14 cellular contexts compared by ENCODE assay signal in genomic region chr1:174134000-174134659, GRCh38. TPM values are rescaled to one million over a fixed set of nuclear protein-coding genes. Genes with fewer than 3 reads are reported as not detected.
DNase-seq lines count a peak whose midpoint lies in the region; ATAC-seq, FAIRE-seq and TF ChIP-seq lines count a peak whose summit lies in the region.
"Had no signal": no experiment of that assay in that cellular context is flagged by ENCODE, and none has a peak within 500 bp of the region (broad histone marks: within the 10 kb centered on the region; RNA-seq: fewer than 3 reads in every experiment).

No MANE protein-coding gene starts in this region.

- POLR2A ChIA-PET in HEK293 (lab: Yijun Ruan, JAX): no interaction called here
- POLR2A ChIA-PET in CD8-positive, alpha-beta memory T cell (lab: Charles Lee): no interaction called here

- H3K27ac ChIP-seq in HEK293 (ENCODE audit: extremely low read depth, low read depth, low read length) (no peak overlapping the region), pancreas (no peak overlapping the region)
- no peak overlapping the region for H3K27ac ChIP-seq in CD8-positive, alpha-beta memory T cell (ENCODE audit: low read depth, low read length)

- CTCF ChIA-PET in HEK293 (lab: Yijun Ruan, JAX): no interaction called here
- CTCF ChIA-PET in CD8-positive, alpha-beta memory T cell (lab: Charles Lee): no interaction called here

- 86 to 87% methylated on average over 3 of the region's 3 CpGs for WGBS in pancreas, 2 donors

- peaks cover 0 to 24% (median 2%) of the 10 kb centered on the region in 3 donors for H3K36me3 Mint-ChIP-seq in CD8-positive, alpha-beta memory T cell

- H3K4me3 ChIP-seq in HEK293 (ENCODE audit: low read depth, low read length): no peak overlapping the region
- H3K4me3 ChIP-seq in pancreas: no peak overlapping the region
- no peak overlapping the region for H3K4me3 ChIP-seq in CD8-positive, alpha-beta memory T cell (ENCODE audit: low read length)

- H3K36me3 ChIP-seq in HEK293 (ENCODE audit: control insufficient read depth in 2 of 2, insufficient read depth in 1 of 2, low read length in 2 of 2) (no peaks in the 10 kb centered on the region), pancreas (no peaks in the 10 kb centered on the region)
- no peaks in the 10 kb centered on the region for H3K36me3 ChIP-seq in CD8-positive, alpha-beta memory T cell (ENCODE audit: insufficient read depth, low read length)

- H3K9me3 Mint-ChIP-seq in CD8-positive, alpha-beta memory T cell: peaks cover 4 to 9% (median 5%) of the 10 kb centered on the region in 5 donors

- FAIRE-seq in pancreas (lab: Jason Lieb, UNC): peak; percentile 39
- FAIRE-seq: HTR-8/SVneo had no signal

- H3K27ac Mint-ChIP-seq in CD8-positive, alpha-beta memory T cell: no peak overlapping the region

- H3K27me3 ChIP-seq in pancreas: no peaks in the 10 kb centered on the region
- no peaks in the 10 kb centered on the region for H3K27me3 ChIP-seq in CD8-positive, alpha-beta memory T cell (ENCODE audit: insufficient read depth, low read length, poor library complexity, severe bottlenecking)

- H3K4me3 Mint-ChIP-seq in CD8-positive, alpha-beta memory T cell: no peak overlapping the region

- peak; percentile 54 for ATAC-seq in GM18858 (IDR thresholded peaks at IDR 0.05; ENCODE audit: unreplicated experiment)
- ATAC-seq in pancreas: no peak
- no peak for ATAC-seq in left colon
- ATAC-seq: PC-3 had no signal

- TF ChIP-seq CTCF in HEK293 (tag by site-specific recombination; IDR thresholded peaks at IDR 0.05) (no peak), pancreas (IDR thresholded peaks at IDR 0.05) (no peak), GM10266 (IDR thresholded peaks at IDR 0.05; ENCODE audit: control insufficient read depth, insufficient read depth, low read depth, missing control alignments) (no peak)

- H3K9me3 ChIP-seq in HEK293 (ENCODE audit: control insufficient read depth, insufficient read depth, low read depth, low read length) (no peaks in the 10 kb centered on the region), pancreas (no peaks in the 10 kb centered on the region)
- no peaks in the 10 kb centered on the region for H3K9me3 ChIP-seq in CD8-positive, alpha-beta memory T cell (ENCODE audit: low read length)

- DNase-seq in NCI-H1105 treated with DMSO at 0.1 percent for 48 hours (lab: John Stamatoyannopoulos, UW) (peak; percentile 77), pancreas (no peak), left colon (no peak), KG1 (lab: John Stamatoyannopoulos, UW) (no peak), GM10266 (ENCODE audit: extremely low spot score) (no peak)
- no peak for DNase-seq in CD8-positive, alpha-beta memory T cell
- DNase-seq: foreskin melanocyte; NCI-H187; PC-3; stimulated activated CD8-positive, alpha-beta memory T cell treated with anti-CD3 and anti-CD28 coated beads, Interleukin-4, amount 100 ng/mL, for 48 hours; T-helper 2 cell had no signal

- H3K4me1 ChIP-seq in HEK293 (ENCODE audit: control insufficient read depth, insufficient read depth, low read length) (no peaks in the 10 kb centered on the region), pancreas (no peaks in the 10 kb centered on the region)
- H3K4me1 ChIP-seq in CD8-positive, alpha-beta memory T cell (ENCODE audit: insufficient read depth, low read length): no peaks in the 10 kb centered on the region

- peaks cover 0 to 4% of the 10 kb centered on the region in 2 donors for H3K27me3 Mint-ChIP-seq in CD8-positive, alpha-beta memory T cell

- H3K4me1 Mint-ChIP-seq in CD8-positive, alpha-beta memory T cell: no peaks in the 10 kb centered on the region

- intact Hi-C loops in pancreas (cut with DNase I): no loop called here
- intact Hi-C loops in left colon (cut with DNase I, micrococcal nuclease): no loop called here

TF ChIP-seq in HEK293, 187 proteins besides CTCF, POLR2A, EP300 and RAD21:
- TF ChIP-seq ZIC2 (tag by site-specific recombination; IDR thresholded peaks at IDR 0.05) (no peak), ZBTB7A (tag by site-specific recombination; IDR thresholded peaks at IDR 0.05; ENCODE audit: low read depth) (no peak), RBAK (tag by site-specific recombination; IDR thresholded peaks at IDR 0.05) (no peak), SP7 (tag by site-specific recombination; IDR thresholded peaks at IDR 0.05) (peak; percentile 94), ZNF335 (tag by site-specific recombination; conservative IDR thresholded peaks at IDR 0.05) (no peak), PRDM4 (tag by site-specific recombination; IDR thresholded peaks at IDR 0.05) (no peak)

RNA-seq across cellular contexts. Expression of gene RABGAP1L, which starts 25.2 kb away (rescaled TPM):
- total RNA-seq in pancreas (10 to 100 TPM; 34.6 to 64.8 (median 40.5) TPM), left colon (10 to 100 TPM; 67.8 to 70.4 TPM)
- 10 to 100 TPM; 13.9 to 18.0 TPM for polyA plus RNA-seq in pancreas
- 10 to 100 TPM; 41.7 to 42.7 TPM for total RNA-seq in CD8-positive, alpha-beta memory T cell
- 78.5 TPM for polyA plus RNA-seq in CD8-positive, alpha-beta memory T cell
